In genomic region chr14:68359862-68360552, GRCh38 we compare ENCODE assay signal across 9 cellular contexts.
DNase-seq lines count a peak whose midpoint lies in the region; ATAC-seq and FAIRE-seq lines count a peak whose summit lies in the region.
"Had no signal": no experiment of that assay in that cellular context is flagged by ENCODE, and none has a peak within 500 bp of the region (broad histone marks: within the 10 kb centered on the region; RNA-seq: fewer than 3 reads in every experiment).

No MANE protein-coding gene starts in this region.

- H3K9ac ChIP-seq in duodenal mucosa (ENCODE audit: low read depth in 1 of 2, low read length in 2 of 2) (peak overlapping the region in 1 of 2 donors; percentile 15), mucosa of rectum (ENCODE audit: low read depth in 1 of 2, low read length in 2 of 2) (peak overlapping the region in 1 of 2 donors; percentile 18)

- H3K9me3 ChIP-seq in duodenal mucosa (ENCODE audit: control insufficient read depth in 1 of 2, low read length in 2 of 2): no peaks in the 10 kb centered on the region
- no peaks in the 10 kb centered on the region for H3K9me3 ChIP-seq in mucosa of rectum (ENCODE audit: control insufficient read depth in 2 of 2, low read length in 2 of 2)

- FAIRE-seq in urothelium cell line (lab: Jason Lieb, UNC): peak; percentile 85

- peak; percentile 8 for DNase-seq in stimulated activated CD4-positive, alpha-beta T cell treated with anti-CD3 and anti-CD28 coated beads, Interleukin-12 subunit alpha, Interleukin-12 subunit beta, amount 100 ng/mL, for 4 hours
- DNase-seq in stimulated activated CD4-positive, alpha-beta T cell treated with anti-CD3 and anti-CD28 coated beads, Interleukin-15, amount 100 ng/mL, for 24 hours: no peak
- peak; percentile 75 for DNase-seq in urothelium cell line (ENCODE audit: low spot score)

- H3K27me3 ChIP-seq in duodenal mucosa (ENCODE audit: control insufficient read depth in 1 of 2, insufficient read depth in 2 of 2, low read length in 2 of 2): no peaks in the 10 kb centered on the region
- H3K27me3 ChIP-seq in mucosa of rectum (ENCODE audit: control insufficient read depth in 2 of 2, insufficient read depth in 2 of 2, low read length in 2 of 2): no peaks in the 10 kb centered on the region

- H3K4me3 ChIP-seq in duodenal mucosa (ENCODE audit: low read depth in 1 of 2, low read length in 2 of 2) (no peak overlapping the region), mucosa of rectum (ENCODE audit: low read length in 2 of 2) (no peak overlapping the region)

- ATAC-seq in GM18511 (IDR thresholded peaks at IDR 0.05; ENCODE audit: unreplicated experiment): no peak
- no peak for ATAC-seq in GM21390 (IDR thresholded peaks at IDR 0.05; ENCODE audit: unreplicated experiment)
- no peak for ATAC-seq in HG02759 (IDR thresholded peaks at IDR 0.05; ENCODE audit: unreplicated experiment)

- peak overlapping the region; percentile 55 for H3K27ac ChIP-seq in duodenal mucosa (ENCODE audit: low read depth, low read length)
- peak overlapping the region; percentile 80 to 85 for H3K27ac ChIP-seq in mucosa of rectum (ENCODE audit: low read depth in 2 of 2, low read length in 2 of 2)
- H3K27ac ChIP-seq: C4-2B had no signal

- no peaks in the 10 kb centered on the region for H3K36me3 ChIP-seq in duodenal mucosa (ENCODE audit: control insufficient read depth in 1 of 2, insufficient read depth in 2 of 2, low read length in 2 of 2)
- no peaks in the 10 kb centered on the region for H3K36me3 ChIP-seq in mucosa of rectum (ENCODE audit: control insufficient read depth in 2 of 2, insufficient read depth in 2 of 2, low read length in 2 of 2)

- peaks cover 12 to 19% of the 10 kb centered on the region in 2 donors for H3K4me1 ChIP-seq in duodenal mucosa (ENCODE audit: control insufficient read depth in 1 of 2, insufficient read depth in 2 of 2, low read length in 2 of 2)
- H3K4me1 ChIP-seq in mucosa of rectum (ENCODE audit: control insufficient read depth in 2 of 2, insufficient read depth in 2 of 2, low read length in 2 of 2): peaks cover 0 to 25% of the 10 kb centered on the region in 2 donors
